Comparison of ENCODE assay signal across 8 cellular contexts in the genomic region with DNA sequence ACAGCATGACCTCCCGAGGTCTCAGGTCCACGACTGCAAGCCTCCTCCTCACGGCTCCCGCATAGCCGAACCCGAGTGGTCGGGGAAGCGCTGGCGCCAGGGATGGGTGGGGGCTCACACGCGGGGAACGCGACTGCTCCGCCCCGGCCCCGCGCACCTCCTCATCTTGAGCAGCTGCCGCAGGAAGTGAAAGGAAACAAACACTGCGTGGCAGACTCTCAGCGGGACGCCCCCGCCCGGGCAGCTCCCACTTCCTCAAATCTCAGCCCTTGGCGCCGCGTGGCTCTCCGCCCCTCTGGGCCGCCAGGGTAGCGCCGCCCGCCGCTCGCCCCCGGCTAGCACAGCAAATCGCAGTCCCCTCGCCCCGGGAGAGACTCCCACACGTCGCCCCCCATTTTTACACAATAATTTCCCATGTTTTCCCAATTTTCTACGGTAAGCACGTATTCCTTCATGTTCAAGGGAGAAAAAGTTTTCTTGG. TPM values are rescaled to one million over a fixed set of nuclear protein-coding genes. Genes with fewer than 3 reads are reported as not detected.
A peak's percentile ranks its signal among the peaks of the same experiment; 100 is the strongest.
DNase-seq lines count a peak whose midpoint lies in the region; ATAC-seq and TF ChIP-seq lines count a peak whose summit lies in the region.

A gene with protein sequence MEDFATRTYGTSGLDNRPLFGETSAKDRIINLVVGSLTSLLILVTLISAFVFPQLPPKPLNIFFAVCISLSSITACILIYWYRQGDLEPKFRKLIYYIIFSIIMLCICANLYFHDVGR (minus strand): TSS at position 188 of the 481 bp plus-strand sequence. CDS start 229 bp downstream, outside the sequence.

- no peaks in the 10 kb centered on the region for H3K9me3 Mint-ChIP-seq in endothelial cell (ENCODE audit: unreplicated experiment)

- H3K36me3 Mint-ChIP-seq in endothelial cell (ENCODE audit: low read depth, unreplicated experiment): peaks cover 10% of the 10 kb centered on the region

- H3K27me3 Mint-ChIP-seq in endothelial cell (ENCODE audit: unreplicated experiment): peaks cover 12% of the 10 kb centered on the region

- peak; percentile 49 for ATAC-seq in GM18909 (IDR thresholded peaks at IDR 0.05; ENCODE audit: poor library complexity, unreplicated experiment)
- ATAC-seq in HG03159 (IDR thresholded peaks at IDR 0.05; ENCODE audit: unreplicated experiment): peak; percentile 52
- peak; percentile 87 for ATAC-seq in mucosa of descending colon

- peak within 1 kb of the TSS; percentile 89 for H3K27ac Mint-ChIP-seq in endothelial cell (ENCODE audit: unreplicated experiment)

- intact Hi-C loops in mucosa of descending colon (cut with DNase I, micrococcal nuclease): loop anchor here in 1 of 2 donors (10.0 kb wide), 1 partner anchor 65 kb away; the partner anchor contains the start of gene DMTF1

- peak; percentile 78 to 82 for DNase-seq in AML-193 (lab: John Stamatoyannopoulos, UW)
- DNase-seq in NOMO-1 treated with dmso at 0.1 percent for 144 hours (lab: John Stamatoyannopoulos, UW; ENCODE audit: unreplicated experiment): peak; percentile 99
- DNase-seq in activated CD8-positive, alpha-beta memory T cell treated with anti-CD3 and anti-CD28 coated beads, Interleukin-2, amount 50 U/mL, for 1 hour (ENCODE audit: extremely low read depth): peak; percentile 66
- peak; percentile 78 for DNase-seq in endothelial cell (ENCODE audit: low spot score)
- peak; percentile 83 to 93 (median 87) for DNase-seq in mucosa of descending colon
- DNase-seq in stimulated activated CD8-positive, alpha-beta memory T cell treated with anti-CD3 and anti-CD28 coated beads, Interleukin-4, amount 100 ng/mL, for 24 hours (ENCODE audit: low read depth): peak; percentile 70

- H3K4me1 Mint-ChIP-seq in endothelial cell (ENCODE audit: unreplicated experiment): peaks cover 32% of the 10 kb centered on the region

- H3K36me3 ChIP-seq in mucosa of descending colon (ENCODE audit: low read depth): no peaks in the 10 kb centered on the region

- H3K9me3 ChIP-seq in mucosa of descending colon: no peaks in the 10 kb centered on the region

- peak within 1 kb of the TSS; percentile 97 for H3K4me3 Mint-ChIP-seq in endothelial cell (ENCODE audit: unreplicated experiment)

- peak within 1 kb of the TSS; percentile 83 for H3K4me3 ChIP-seq in mucosa of descending colon

- TF ChIP-seq CTCF in endothelial cell (IDR thresholded peaks at IDR 0.05; ENCODE audit: unreplicated experiment): no peak
- TF ChIP-seq CTCF in mucosa of descending colon (IDR thresholded peaks at IDR 0.05): no peak

- peaks cover 6% of the 10 kb centered on the region for H3K4me1 ChIP-seq in mucosa of descending colon (ENCODE audit: low read depth)

RNA-seq across cellular contexts. Expression of the gene that starts here (rescaled TPM):
- total RNA-seq in endothelial cell (ENCODE audit: unreplicated experiment) (44.9 TPM), mucosa of descending colon (10 to 100 TPM; 13.8 to 17.5 (median 17.1) TPM)

Comparison
In these comparisons a context has a peak if more than half of its experiments do, and no peak if none do; other contexts are left out.
1. Peak in every context shown above with its lines: DNase-seq, ATAC-seq and H3K4me3 ChIP-seq.